10 cellular contexts compared by ENCODE assay signal in genomic region chr3:153903430-153903829, GRCh38.
DNase-seq lines count a peak whose midpoint lies in the region; ATAC-seq, FAIRE-seq and TF ChIP-seq lines count a peak whose summit lies in the region.
"Had no signal": no experiment of that assay in that cellular context is flagged by ENCODE, and none has a peak within 500 bp of the region (broad histone marks: within the 10 kb centered on the region; RNA-seq: fewer than 3 reads in every experiment).

No MANE protein-coding gene starts in this region.

- H3K27me3 Mint-ChIP-seq in WTC11 (ENCODE audit: low read depth): no peaks in the 10 kb centered on the region

- CTCF ChIA-PET in WTC11 (lab: Charles Lee): interaction anchor here (1.2 kb wide), 1 partner anchor 10 kb away, joined by 3 read pairs; no protein-coding TSS in a partner anchor

- peaks cover 4% of the 10 kb centered on the region for H3K9me3 Mint-ChIP-seq in WTC11

- ATAC-seq in GM18511 (IDR thresholded peaks at IDR 0.05; ENCODE audit: unreplicated experiment): peak; percentile 73
- peak; percentile 76 for ATAC-seq in GM21447 (IDR thresholded peaks at IDR 0.05; ENCODE audit: unreplicated experiment)
- peak; percentile 64 for ATAC-seq in HG03097 (IDR thresholded peaks at IDR 0.05; ENCODE audit: low FRiP score, unreplicated experiment)
- peak; percentile 100 for ATAC-seq in WTC11
- no peak for ATAC-seq in HG03108 (IDR thresholded peaks at IDR 0.05; ENCODE audit: unreplicated experiment)

- no peak; the same call in 1 of the 2 replicates for TF ChIP-seq CTCF in WTC11 (IDR thresholded peaks at IDR 0.05)

- POLR2A ChIA-PET in WTC11 (lab: Charles Lee): no interaction called here

- no peaks in the 10 kb centered on the region for H3K36me3 Mint-ChIP-seq in WTC11

- no peak for TF ChIP-seq POLR2A in GM12891 (IDR thresholded peaks at IDR 0.05; ENCODE audit: low read depth, low read length)

- no peaks in the 10 kb centered on the region for H3K4me1 Mint-ChIP-seq in WTC11

- DNase-seq in WTC11 (ENCODE audit: low spot score) (peak; percentile 19), GM12891 (ENCODE audit: insufficient read length, low spot score) (no peak), cerebellar nuclear complex (lab: John Stamatoyannopoulos, UW) (no peak), midbrain (lab: John Stamatoyannopoulos, UW) (no peak)
- DNase-seq: sigmoid colon had no signal

- no peak overlapping the region for H3K4me3 Mint-ChIP-seq in WTC11

- FAIRE-seq in GM12891 (lab: Jason Lieb, UNC): no peak
- FAIRE-seq: endometrium had no signal

- no peak overlapping the region for H3K27ac Mint-ChIP-seq in WTC11

TF ChIP-seq in WTC11, 78 proteins besides CTCF, POLR2A, EP300 and RAD21 (continues in another document):
- TF ChIP-seq ZNF396 (CRISPR knock-in tag; IDR thresholded peaks at IDR 0.05; ENCODE audit: borderline replicate concordance) (no peak), TEAD1 (CRISPR knock-in tag; IDR thresholded peaks at IDR 0.05) (no peak), ELF4 (CRISPR knock-in tag; IDR thresholded peaks at IDR 0.05; ENCODE audit: low read depth) (no peak), GABPB1 (CRISPR knock-in tag; IDR thresholded peaks at IDR 0.05) (no peak), E2F5 (CRISPR knock-in tag; IDR thresholded peaks at IDR 0.05) (no peak), CREM (CRISPR knock-in tag; IDR thresholded peaks at IDR 0.05) (no peak), ZNF121 (CRISPR knock-in tag; IDR thresholded peaks at IDR 0.05) (no peak), FOXK1 (CRISPR knock-in tag; IDR thresholded peaks at IDR 0.05) (no peak), MXD4 (CRISPR knock-in tag; IDR thresholded peaks at IDR 0.05; ENCODE audit: borderline replicate concordance) (no peak)
- TF ChIP-seq, protein P1, sequence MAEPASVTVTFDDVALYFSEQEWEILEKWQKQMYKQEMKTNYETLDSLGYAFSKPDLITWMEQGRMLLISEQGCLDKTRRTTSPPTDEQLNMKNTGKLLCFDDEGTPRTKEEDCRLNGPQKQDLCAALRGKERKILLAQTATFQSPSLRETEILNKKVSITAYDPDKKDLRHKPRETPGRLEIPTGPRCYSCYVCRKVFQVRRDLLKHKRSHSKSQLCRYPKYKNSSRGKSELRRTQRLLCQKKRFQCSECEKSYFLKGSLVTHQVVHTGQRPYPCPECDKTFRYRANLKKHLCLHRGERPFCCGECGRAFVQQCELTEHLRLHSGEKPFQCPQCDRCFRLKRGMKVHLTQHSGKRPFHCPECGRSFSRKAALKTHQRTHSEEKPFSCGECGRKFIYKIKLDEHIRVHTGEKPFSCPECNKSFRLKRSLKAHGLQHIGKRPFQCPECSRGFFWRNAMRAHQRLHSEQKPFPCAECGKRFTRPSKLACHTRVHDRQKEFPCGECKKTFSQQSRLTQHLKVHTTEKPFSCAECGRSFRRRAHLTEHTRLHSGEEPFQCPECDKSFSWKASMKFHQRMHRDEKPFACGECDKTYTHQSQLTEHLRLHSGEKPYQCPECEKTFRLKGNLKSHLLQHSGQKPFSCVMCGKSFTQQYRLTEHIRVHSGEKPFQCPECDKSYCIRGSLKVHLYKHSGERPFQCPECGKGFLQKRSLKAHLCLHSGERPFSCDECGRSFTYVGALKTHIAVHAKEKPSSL (CRISPR knock-in tag; conservative IDR thresholded peaks at IDR 0.05): no peak
- TF ChIP-seq, protein P2, sequence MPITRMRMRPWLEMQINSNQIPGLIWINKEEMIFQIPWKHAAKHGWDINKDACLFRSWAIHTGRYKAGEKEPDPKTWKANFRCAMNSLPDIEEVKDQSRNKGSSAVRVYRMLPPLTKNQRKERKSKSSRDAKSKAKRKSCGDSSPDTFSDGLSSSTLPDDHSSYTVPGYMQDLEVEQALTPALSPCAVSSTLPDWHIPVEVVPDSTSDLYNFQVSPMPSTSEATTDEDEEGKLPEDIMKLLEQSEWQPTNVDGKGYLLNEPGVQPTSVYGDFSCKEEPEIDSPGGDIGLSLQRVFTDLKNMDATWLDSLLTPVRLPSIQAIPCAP (CRISPR knock-in tag; IDR thresholded peaks at IDR 0.05): no peak
- TF ChIP-seq, protein P3, sequence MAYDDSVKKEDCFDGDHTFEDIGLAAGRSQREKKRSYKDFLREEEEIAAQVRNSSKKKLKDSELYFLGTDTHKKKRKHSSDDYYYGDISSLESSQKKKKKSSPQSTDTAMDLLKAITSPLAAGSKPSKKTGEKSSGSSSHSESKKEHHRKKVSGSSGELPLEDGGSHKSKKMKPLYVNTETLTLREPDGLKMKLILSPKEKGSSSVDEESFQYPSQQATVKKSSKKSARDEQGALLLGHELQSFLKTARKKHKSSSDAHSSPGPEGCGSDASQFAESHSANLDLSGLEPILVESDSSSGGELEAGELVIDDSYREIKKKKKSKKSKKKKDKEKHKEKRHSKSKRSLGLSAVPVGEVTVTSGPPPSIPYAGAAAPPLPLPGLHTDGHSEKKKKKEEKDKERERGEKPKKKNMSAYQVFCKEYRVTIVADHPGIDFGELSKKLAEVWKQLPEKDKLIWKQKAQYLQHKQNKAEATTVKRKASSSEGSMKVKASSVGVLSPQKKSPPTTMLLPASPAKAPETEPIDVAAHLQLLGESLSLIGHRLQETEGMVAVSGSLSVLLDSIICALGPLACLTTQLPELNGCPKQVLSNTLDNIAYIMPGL (CRISPR knock-in tag; IDR thresholded peaks at IDR 0.05): no peak

TF ChIP-seq in GM12891, 5 proteins besides CTCF, POLR2A, EP300 and RAD21:
- no peak for TF ChIP-seq TAF1 (IDR thresholded peaks at IDR 0.05; ENCODE audit: low read depth, low read length)
- TF ChIP-seq POLR2AphosphoS5 (IDR thresholded peaks at IDR 0.05; ENCODE audit: low read depth, low read length): no peak
- no peak for TF ChIP-seq SPI1 (IDR thresholded peaks at IDR 0.05; ENCODE audit: low read depth, low read length)
- TF ChIP-seq PAX5 (IDR thresholded peaks at IDR 0.05; ENCODE audit: insufficient read depth, low read length, severe bottlenecking): no peak
- TF ChIP-seq POU2F2 (IDR thresholded peaks at IDR 0.05; ENCODE audit: low read depth, low read length): no peak
